8 cellular contexts compared by ENCODE assay signal in genomic region chr1:192545781-192546521, GRCh38. TPM values are rescaled to one million over a fixed set of nuclear protein-coding genes. Genes with fewer than 3 reads are reported as not detected.
DNase-seq lines count a peak whose midpoint lies in the region; ATAC-seq and TF ChIP-seq lines count a peak whose summit lies in the region.

No MANE protein-coding gene starts in this region.

- DNase-seq in NAMALWA (ENCODE audit: low spot score) (peak; percentile 76), fibroblast of villous mesenchyme (ENCODE audit: low read depth) (no peak), lower leg skin (ENCODE audit: low spot score in 2 of 2) (no peak), GM13977 (ENCODE audit: low spot score) (no peak), H7 (no peak), HPDE6-E6E7 (ENCODE audit: extremely low spot score) (no peak)

- ATAC-seq in GM18508 (IDR thresholded peaks at IDR 0.05; ENCODE audit: insufficient read depth, unreplicated experiment), result peak; percentile 33
- peak; percentile 40 for ATAC-seq in HG02571 (IDR thresholded peaks at IDR 0.05; ENCODE audit: unreplicated experiment)

- H3K36me3 ChIP-seq in H7 (replicated peaks; ENCODE audit: control insufficient read depth, insufficient read depth, low read length), result no peaks in the 10 kb centered on the region

- WGBS in lower leg skin, 2 donors, result 52 to 65% methylated on average over 3 of the region's 3 CpGs

- TF ChIP-seq CTCF in fibroblast of villous mesenchyme (IDR thresholded peaks at IDR 0.05; ENCODE audit: insufficient read depth, low read depth, low read length), result peak; percentile 22
- no peak for TF ChIP-seq CTCF in lower leg skin (IDR thresholded peaks at IDR 0.05)
- TF ChIP-seq CTCF in GM13977 (IDR thresholded peaks at IDR 0.05; ENCODE audit: extremely low read depth, insufficient read depth, missing control alignments), result no peak

- in situ Hi-C loops in GM13977 (cut with MboI; ENCODE audit: low pct_unique_long_range_greater_than_20kb, low sequenced_read_pairs, unreplicated experiment), result no loop called here

- intact Hi-C loops in lower leg skin (cut with DNase I; ENCODE audit: low total_unique reads), result no loop called here

- TF ChIP-seq POLR2A in lower leg skin (IDR thresholded peaks at IDR 0.05), result no peak

- H3K4me3 ChIP-seq in fibroblast of villous mesenchyme (ENCODE audit: low read depth, low read length) (no peak overlapping the region), lower leg skin (ENCODE audit: low read depth, poor library complexity, severe bottlenecking) (no peak overlapping the region), H7 (ENCODE audit: insufficient read depth, low read depth, low read length) (no peak overlapping the region)

- no peaks in the 10 kb centered on the region for H3K27me3 ChIP-seq in H7 (ENCODE audit: control insufficient read depth, insufficient read depth, low read length)

RNA-seq across cellular contexts. Expression of gene RGS1, which starts 29.6 kb away (rescaled TPM):
- total RNA-seq in fibroblast of villous mesenchyme, result 0.32 TPM in 1 of 2 replicates, not detected in the other
- total RNA-seq in lower leg skin, result 10 to 100 TPM; 23.9 to 85.6 (median 53.1) TPM
- 0.07 TPM in 1 of 2 replicates, not detected in the other for total RNA-seq in H7 (2014; rRNA removed; shearing (Covaris generic))

Comparison
In these comparisons a context has a peak if more than half of its experiments do, and no peak if none do; other contexts are left out.
1. RNA of gene RGS1, which starts 29.6 kb away (total RNA-seq): 23.9 to 85.6 TPM in lower leg skin; 0.32 TPM in fibroblast of villous mesenchyme and 0.07 TPM in H7; every median in the first group is over 10 times any median in the second.